Comparison of ENCODE assay signal across 10 cellular contexts in genomic region chr12:104641862-104642261, GRCh38.
DNase-seq lines count a peak whose midpoint lies in the region; ATAC-seq, FAIRE-seq and TF ChIP-seq lines count a peak whose summit lies in the region.
"Had no signal": no experiment of that assay in that cellular context is flagged by ENCODE, and none has a peak within 500 bp of the region (broad histone marks: within the 10 kb centered on the region; RNA-seq: fewer than 3 reads in every experiment).

No MANE protein-coding gene starts in this region.

- no peak overlapping the region for H3K27ac ChIP-seq in K562 (ENCODE audit: extremely low read depth, low read depth, low read length)
- H3K27ac ChIP-seq in PC-3 (ENCODE audit: low read length), result no peak overlapping the region
- H3K27ac ChIP-seq in suprapubic skin, result no peak overlapping the region
- H3K27ac ChIP-seq: ovary had no signal

- H3K9me2 ChIP-seq in PC-3 (replicated peaks; ENCODE audit: low read length), result no peaks in the 10 kb centered on the region

- no TSS peak for BruUV-seq in K562 (replicated peaks; lab: Mats Ljungman, UMichigan)
- BruUV-seq in PC-3 (replicated peaks; lab: Mats Ljungman, UMichigan), result no TSS peak

- peaks cover 7 to 10% of the 10 kb centered on the region in 2 experiments; a peak in 3 of 5 replicates for H3K4me1 ChIP-seq in K562 (replicated peaks in 1 of 2; ENCODE audit: control insufficient read depth in 2 of 2, insufficient read depth in 2 of 2, low read length in 2 of 2)
- H3K4me1 ChIP-seq in PC-3 (ENCODE audit: insufficient read depth, low read length), result no peaks in the 10 kb centered on the region
- H3K4me1 ChIP-seq in suprapubic skin, result no peaks in the 10 kb centered on the region

- intact Hi-C loops in K562 (cut with micrococcal nuclease) (loop anchor here (5.0 kb wide), 1 partner anchor 65 kb away; no protein-coding TSS in a partner anchor), PC-3 (cut with micrococcal nuclease) (no loop called here)

- H3K4me2 ChIP-seq in K562 (ENCODE audit: insufficient read depth, low read length) (no peak overlapping the region), PC-3 (ENCODE audit: low read length) (no peak overlapping the region)

- no peaks in the 10 kb centered on the region for H3F3A ChIP-seq in PC-3 (ENCODE audit: low read length, unreplicated experiment)

- POLR2A ChIA-PET in K562 (lab: Yijun Ruan, JAX), result interaction anchor here (0.7 kb wide), 1 partner anchor 27 kb away, joined by 3 read pairs; no protein-coding TSS in a partner anchor
- POLR2A ChIA-PET in PC-3 (lab: Charles Lee; ENCODE audit: unreplicated experiment), result no interaction called here

- WGBS in K562 (ENCODE audit: insufficient coverage, low coverage, missing lambda C conversion rate), result 55% methylated on average over 3 of the region's 3 CpGs
- WGBS in suprapubic skin, result 69% methylated on average over 3 of the region's 3 CpGs

- H3K27me3 ChIP-seq in K562 (ENCODE audit: control insufficient read depth in 2 of 2, insufficient read depth in 2 of 2, low read length in 2 of 2) (no peaks in the 10 kb centered on the region), PC-3 (ENCODE audit: low read length) (no peaks in the 10 kb centered on the region), suprapubic skin (no peaks in the 10 kb centered on the region)
- H3K27me3 ChIP-seq: ovary had no signal

- no peaks in the 10 kb centered on the region for H3K9me1 ChIP-seq in K562 (ENCODE audit: control insufficient read depth, insufficient read depth, low read length)

- H3K79me2 ChIP-seq in K562 (ENCODE audit: control insufficient read depth, insufficient read depth, low read length) (peaks cover 9% of the 10 kb centered on the region; the same call in 1 of the 3 replicates), PC-3 (ENCODE audit: low read length) (no peaks in the 10 kb centered on the region)

- CTCF ChIA-PET in K562 (lab: Yijun Ruan, JAX; ENCODE audit: low intra/inter-chr PET ratio) (no interaction called here), PC-3 (lab: Charles Lee) (no interaction called here)

- no peak; a peak in 1 of 4 replicates for TF ChIP-seq RAD21 in K562 (CRISPR knock-in tag; conservative IDR thresholded peaks at IDR 0.05 in 1 of 2, IDR thresholded peaks at IDR 0.05 in 1 of 2)

- TF ChIP-seq POLR2A in K562 (conservative IDR thresholded peaks at IDR 0.05) (no peak), suprapubic skin (IDR thresholded peaks at IDR 0.05) (no peak)

- no peak for TF ChIP-seq EP300 in K562 (IDR thresholded peaks at IDR 0.05; ENCODE audit: low read length)
- TF ChIP-seq EP300 in suprapubic skin (IDR thresholded peaks at IDR 0.05), result no peak

- no peak overlapping the region for H3K9ac ChIP-seq in K562 (ENCODE audit: insufficient read depth in 1 of 2, low read depth in 2 of 2, low read length in 2 of 2)
- no peak overlapping the region for H3K9ac ChIP-seq in PC-3 (ENCODE audit: low read length)

- peak; percentile 56; the same call in 1 of the 2 replicates for TF ChIP-seq CTCF in GM12875 (IDR thresholded peaks at IDR 0.05; ENCODE audit: borderline replicate concordance, insufficient read depth, low read depth, low read length)
- TF ChIP-seq CTCF in K562 (IDR thresholded peaks at IDR 0.05 in 2 of 3, conservative IDR thresholded peaks at IDR 0.05 in 1 of 3; ENCODE audit: insufficient read depth in 2 of 3, low read depth in 1 of 3, low read length in 3 of 3), result no peak
- no peak for TF ChIP-seq CTCF in PC-3 (conservative IDR thresholded peaks at IDR 0.05; ENCODE audit: low read depth, low read length)
- no peak for TF ChIP-seq CTCF in suprapubic skin (IDR thresholded peaks at IDR 0.05)

- H2AFZ ChIP-seq in K562 (ENCODE audit: low read depth, low read length) (no peak overlapping the region), PC-3 (ENCODE audit: low read length) (no peak overlapping the region)

- FAIRE-seq in K562 (lab: Jason Lieb, UNC), result no peak

- no peaks in the 10 kb centered on the region for H4K20me1 ChIP-seq in K562 (replicated peaks; ENCODE audit: control insufficient read depth, insufficient read depth, low read length)
- no peaks in the 10 kb centered on the region for H4K20me1 ChIP-seq in PC-3 (ENCODE audit: low read length)

- ATAC-seq in GM19463 (IDR thresholded peaks at IDR 0.05; ENCODE audit: unreplicated experiment), result peak; percentile 90
- peak; percentile 88 for ATAC-seq in HG03103 (IDR thresholded peaks at IDR 0.05; ENCODE audit: low read depth, unreplicated experiment)
- peak; percentile 35; the same call in 2 of the 3 replicates for ATAC-seq in K562
- ATAC-seq in PC-3, result no peak

- DNase-seq in K562 (ENCODE audit: extremely low read depth in 1 of 4, low spot score in 3 of 4) (no peak), NCI-H2171 (lab: John Stamatoyannopoulos, UW) (no peak), iPS-NIHi7 (ENCODE audit: extremely low spot score) (no peak), PC-3 (no peak), suprapubic skin (ENCODE audit: low spot score in 2 of 2) (no peak)
- DNase-seq: ovary; stimulated activated naive CD4-positive, alpha-beta T cell treated with Interleukin-2 at 50 U/mL for 16 hours had no signal

- in situ Hi-C loops in K562 (cut with MboI), result no loop called here

- H3K4me3 ChIP-seq in GM12875 (ENCODE audit: low read depth, low read length), result no peak overlapping the region
- no peak overlapping the region for H3K4me3 ChIP-seq in K562
- no peak overlapping the region for H3K4me3 ChIP-seq in PC-3 (ENCODE audit: low read length)
- H3K4me3 ChIP-seq in suprapubic skin, result no peak overlapping the region
- H3K4me3 ChIP-seq: ovary had no signal

- H3K36me3 ChIP-seq in K562 (ENCODE audit: control insufficient read depth, insufficient read depth, low read length) (peaks cover 7% of the 10 kb centered on the region; the same call in 2 of the 3 replicates), PC-3 (ENCODE audit: low read depth, low read length) (peaks cover 8% of the 10 kb centered on the region), suprapubic skin (no peaks in the 10 kb centered on the region)
- H3K36me3 ChIP-seq: ovary had no signal

- H3K9me3 ChIP-seq in K562 (replicated peaks; ENCODE audit: control insufficient read depth, insufficient read depth, low read depth, low read length), result no peaks in the 10 kb centered on the region
- no peaks in the 10 kb centered on the region for H3K9me3 ChIP-seq in PC-3 (ENCODE audit: low read length)
- no peaks in the 10 kb centered on the region for H3K9me3 ChIP-seq in suprapubic skin
- H3K9me3 ChIP-seq: ovary had no signal

TF ChIP-seq in K562, 482 proteins besides CTCF, POLR2A, EP300 and RAD21:
- TF ChIP-seq PYGO2 (tag; IDR thresholded peaks at IDR 0.05) (no peak), SPI1 (IDR thresholded peaks at IDR 0.05; ENCODE audit: borderline replicate concordance, low read depth, low read length) (peak; percentile 48; the same call in 1 of the 2 replicates), CCNT2 (IDR thresholded peaks at IDR 0.05; ENCODE audit: borderline replicate concordance, extremely low read depth, insufficient read length, low read depth, low read length) (no peak), PHF8 (IDR thresholded peaks at IDR 0.05; ENCODE audit: borderline replicate concordance, low read length) (no peak)
